In genomic region chr14:41607119-41607785, GRCh38 we compare ENCODE assay signal across 8 cellular contexts. TPM values are rescaled to one million over a fixed set of nuclear protein-coding genes. Genes with fewer than 3 reads are reported as not detected.
DNase-seq lines count a peak whose midpoint lies in the region; ATAC-seq and TF ChIP-seq lines count a peak whose summit lies in the region.

No MANE protein-coding gene starts in this region.

- H3K9ac ChIP-seq in skeletal muscle satellite cell (ENCODE audit: low read depth, low read length): no peak overlapping the region

- POLR2A ChIA-PET in activated B cell treated with CpG ODN at 0.5 μM for 24 hours (lab: Charles Lee): no interaction called here

- no peaks in the 10 kb centered on the region for H3K9me3 Mint-ChIP-seq in activated B cell treated with CpG ODN at 0.5 μM for 24 hours

- DNase-seq in heart left ventricle (no peak), left cardiac atrium (no peak), activated B cell treated with CpG ODN at 0.5 μM for 24 hours (no peak), left ventricle myocardium superior (no peak), cortex of kidney (lab: John Stamatoyannopoulos, UW) (no peak), HPDE6-E6E7 (ENCODE audit: extremely low spot score) (no peak)

- intact Hi-C loops in heart left ventricle (cut with DNase I) (no loop called here), left cardiac atrium (cut with DNase I) (no loop called here), activated B cell treated with CpG ODN at 0.5 μM for 24 hours (cut with micrococcal nuclease) (loop anchor here (10.0 kb wide), 1 partner anchor 618 kb away; no protein-coding TSS in a partner anchor), left ventricle myocardium superior (cut with micrococcal nuclease) (no loop called here)

- WGBS in heart left ventricle, 4 donors: 0 to 1% (median 1%) methylated on average over 29 of the region's 29 CpGs

- no peak overlapping the region for H3K27ac Mint-ChIP-seq in activated B cell treated with CpG ODN at 0.5 μM for 24 hours

- peaks cover 38% of the 10 kb centered on the region for H3K4me1 Mint-ChIP-seq in activated B cell treated with CpG ODN at 0.5 μM for 24 hours

- peak overlapping the region; percentile 74 for H3K4me2 ChIP-seq in skeletal muscle satellite cell (ENCODE audit: low read length)

- TF ChIP-seq POLR2A in heart left ventricle (IDR thresholded peaks at IDR 0.05): no peak

- no peaks in the 10 kb centered on the region for H3K36me3 ChIP-seq in heart left ventricle
- H3K36me3 ChIP-seq in skeletal muscle satellite cell (ENCODE audit: insufficient read depth, low read length): no peaks in the 10 kb centered on the region

- peak overlapping the region; percentile 37 to 72 (median 54) for H3K4me3 ChIP-seq in heart left ventricle
- peak overlapping the region; percentile 64 for H3K4me3 ChIP-seq in skeletal muscle satellite cell (ENCODE audit: low read length)

- peaks cover 59% of the 10 kb centered on the region for H3K27me3 Mint-ChIP-seq in activated B cell treated with CpG ODN at 0.5 μM for 24 hours

- TF ChIP-seq CTCF in heart left ventricle (IDR thresholded peaks at IDR 0.05) (no peak), activated B cell treated with CpG ODN at 0.5 μM for 24 hours (IDR thresholded peaks at IDR 0.05) (no peak)

- H3K36me3 Mint-ChIP-seq in activated B cell treated with CpG ODN at 0.5 μM for 24 hours (ENCODE audit: low read depth): no peaks in the 10 kb centered on the region

- no peaks in the 10 kb centered on the region for H3K9me3 ChIP-seq in heart left ventricle
- no peaks in the 10 kb centered on the region for H3K9me3 ChIP-seq in skeletal muscle satellite cell (replicated peaks; ENCODE audit: low read length)

- H3K4me1 ChIP-seq in heart left ventricle (peaks cover 0 to 40% (median 8%) of the 10 kb centered on the region in 12 donors), skeletal muscle satellite cell (ENCODE audit: control insufficient read depth, insufficient read depth, low read length) (peaks cover 7% of the 10 kb centered on the region)

- CTCF ChIA-PET in activated B cell treated with CpG ODN at 0.5 μM for 24 hours (lab: Charles Lee): no interaction called here

- peak in 2 of 4 donors; percentile 6 to 7 for ATAC-seq in heart left ventricle
- ATAC-seq in left cardiac atrium: no peak
- ATAC-seq in activated B cell treated with CpG ODN at 0.5 μM for 24 hours (ENCODE audit: low read depth): no peak
- ATAC-seq in left ventricle myocardium superior: peak; percentile 5
- no peak for ATAC-seq in HG03025 (IDR thresholded peaks at IDR 0.05; ENCODE audit: low FRiP score, unreplicated experiment)

- peak overlapping the region in 9 of 12 donors; percentile 4 to 75 (median 68) for H3K27ac ChIP-seq in heart left ventricle

- H3K27me3 ChIP-seq in heart left ventricle (peaks cover 6 to 78% (median 42%) of the 10 kb centered on the region in 9 donors), skeletal muscle satellite cell (ENCODE audit: control insufficient read depth, insufficient read depth, low read length) (peaks cover 58% of the 10 kb centered on the region)

- peak overlapping the region; percentile 69 for H3K4me3 Mint-ChIP-seq in activated B cell treated with CpG ODN at 0.5 μM for 24 hours

RNA-seq across cellular contexts. Expression of gene LRFN5, which starts 0.6 kb away (rescaled TPM):
- total RNA-seq in heart left ventricle (under 1 TPM; 0.19 to 0.91 (median 0.48) TPM), left cardiac atrium (1 to 10 TPM in 1 of 2 donors, under 1 TPM in 1; 0.79 to 1.2 TPM), activated B cell treated with CpG ODN at 0.5 μM for 24 hours (0.11 TPM in 1 of 2 replicates, not detected in the other), left ventricle myocardium superior (0.37 TPM)
- under 1 TPM; 0.11 to 0.14 TPM for polyA plus RNA-seq in heart left ventricle
- total RNA-seq in skeletal muscle satellite cell (2012; rRNA removed): 2.5 and 3.9 TPM in 2 replicates
